In genomic region chr1:154431586-154432373, GRCh38 we compare ENCODE assay signal across 1 cellular context.
A peak's percentile ranks its signal among the peaks of the same experiment; 100 is the strongest.
TF ChIP-seq lines count a peak whose summit lies in the region.

No MANE protein-coding gene starts in this region.

TF ChIP-seq in K562, 482 proteins besides CTCF, POLR2A, EP300 and RAD21 (continued from another document and continues in another):
- TF ChIP-seq PHF21A (IDR thresholded peaks at IDR 0.05; ENCODE audit: borderline replicate concordance, low read depth) = no peak; the same call in 1 of the 2 replicates
- TF ChIP-seq RREB1 (CRISPR knock-in tag; IDR thresholded peaks at IDR 0.05) = no peak
- no peak for TF ChIP-seq GATA2 (CRISPR knock-in tag; IDR thresholded peaks at IDR 0.05)
- TF ChIP-seq ZNF217 (CRISPR knock-in tag; IDR thresholded peaks at IDR 0.05) = no peak
- TF ChIP-seq VEZF1 (CRISPR knock-in tag; IDR thresholded peaks at IDR 0.05) = no peak
- no peak for TF ChIP-seq BRCA1 (IDR thresholded peaks at IDR 0.05)
- no peak for TF ChIP-seq BRCA1 (CRISPR knock-in tag; IDR thresholded peaks at IDR 0.05)
- TF ChIP-seq THRA (IDR thresholded peaks at IDR 0.05) = peak; percentile 32; the same call in 1 of the 2 replicates
- peak; percentile 41; the same call in 1 of the 2 replicates for TF ChIP-seq MAFG (tag; conservative IDR thresholded peaks at IDR 0.05)
- no peak for TF ChIP-seq SMC3 (conservative IDR thresholded peaks at IDR 0.05; ENCODE audit: insufficient read depth, low read depth, low read length)
- TF ChIP-seq CEBPZ (IDR thresholded peaks at IDR 0.05; ENCODE audit: borderline replicate concordance, low read depth, low read length) = no peak
- no peak for TF ChIP-seq CREB3 (tag; conservative IDR thresholded peaks at IDR 0.05; ENCODE audit: low read depth)
- no peak for TF ChIP-seq ZNF740 (CRISPR knock-in tag; IDR thresholded peaks at IDR 0.05)
- TF ChIP-seq ZNF740 (tag; IDR thresholded peaks at IDR 0.05) = no peak
- TF ChIP-seq RFX1 (IDR thresholded peaks at IDR 0.05) = no peak
- peak; percentile 52; the same call in 1 of the 2 replicates for TF ChIP-seq EHMT2 (IDR thresholded peaks at IDR 0.05)
- TF ChIP-seq RBM22 (IDR thresholded peaks at IDR 0.05; ENCODE audit: low read depth, low read length, poor library complexity, severe bottlenecking) = no peak
- TF ChIP-seq COPS2 (conservative IDR thresholded peaks at IDR 0.05) = no peak
- TF ChIP-seq PRMT5 (CRISPR knock-in tag; IDR thresholded peaks at IDR 0.05) = no peak
- no peak for TF ChIP-seq PCBP2 (IDR thresholded peaks at IDR 0.05; ENCODE audit: low read depth, low read length, poor library complexity, severe bottlenecking)
- TF ChIP-seq ZBTB5 (IDR thresholded peaks at IDR 0.05) = no peak
- no peak for TF ChIP-seq ZC3H4 (CRISPR knock-in tag; IDR thresholded peaks at IDR 0.05; ENCODE audit: borderline replicate concordance)
- no peak for TF ChIP-seq POU5F1 (IDR thresholded peaks at IDR 0.05; ENCODE audit: borderline replicate concordance, low read depth, low read length, partially characterized antibody)
- no peak for TF ChIP-seq ARNT (IDR thresholded peaks at IDR 0.05)
- TF ChIP-seq ZNF445 (CRISPR knock-in tag; IDR thresholded peaks at IDR 0.05; ENCODE audit: low read depth) = no peak
- no peak for TF ChIP-seq STAG1 (CRISPR knock-in tag; IDR thresholded peaks at IDR 0.05; ENCODE audit: borderline replicate concordance)
- no peak for TF ChIP-seq NR2C1 (IDR thresholded peaks at IDR 0.05)
- no peak for TF ChIP-seq NR2C1 (tag; IDR thresholded peaks at IDR 0.05)
- TF ChIP-seq PPARD (CRISPR knock-in tag; IDR thresholded peaks at IDR 0.05) = no peak
- peak; percentile 99 for TF ChIP-seq DACH1 (IDR thresholded peaks at IDR 0.05; ENCODE audit: partially characterized antibody)
- TF ChIP-seq KLF16 (IDR thresholded peaks at IDR 0.05) = no peak
- peak; percentile 53 for TF ChIP-seq NFE2 (IDR thresholded peaks at IDR 0.05; ENCODE audit: low read depth)
- no peak for TF ChIP-seq ZNF384 (IDR thresholded peaks at IDR 0.05; ENCODE audit: low read depth, low read length)
- TF ChIP-seq CBX8 (IDR thresholded peaks at IDR 0.05; ENCODE audit: borderline replicate concordance, extremely low read depth, low read depth, low read length, poor library complexity, severe bottlenecking) = no peak
- no peak for TF ChIP-seq HES1 (IDR thresholded peaks at IDR 0.05; ENCODE audit: low read depth)
- TF ChIP-seq NONO (IDR thresholded peaks at IDR 0.05; ENCODE audit: low read depth in 2 of 2, low read length in 1 of 2) = no peak
- TF ChIP-seq DIDO1 (tag; IDR thresholded peaks at IDR 0.05; ENCODE audit: low read depth) = no peak
- TF ChIP-seq KDM2B (CRISPR knock-in tag; IDR thresholded peaks at IDR 0.05) = no peak
- TF ChIP-seq TCF7L2 (IDR thresholded peaks at IDR 0.05; ENCODE audit: low read depth, low read length) = no peak
- peak; percentile 1 for TF ChIP-seq FOS (IDR thresholded peaks at IDR 0.05; ENCODE audit: extremely low read depth, insufficient read length)
- 0 out of 2 replicates have a peak, but pooled peaks have one; percentile 4 for TF ChIP-seq CBFA2T2 (conservative IDR thresholded peaks at IDR 0.05)
- no peak for TF ChIP-seq RFX5 (IDR thresholded peaks at IDR 0.05; ENCODE audit: low read depth, low read length)
- no peak for TF ChIP-seq TSHZ1 (CRISPR knock-in tag; IDR thresholded peaks at IDR 0.05)
- TF ChIP-seq ATF7 (IDR thresholded peaks at IDR 0.05) = peak; percentile 50; the same call in 1 of the 2 replicates
- no peak for TF ChIP-seq HLTF (IDR thresholded peaks at IDR 0.05)
